26 cellular contexts compared by ENCODE assay signal in the genomic region with DNA sequence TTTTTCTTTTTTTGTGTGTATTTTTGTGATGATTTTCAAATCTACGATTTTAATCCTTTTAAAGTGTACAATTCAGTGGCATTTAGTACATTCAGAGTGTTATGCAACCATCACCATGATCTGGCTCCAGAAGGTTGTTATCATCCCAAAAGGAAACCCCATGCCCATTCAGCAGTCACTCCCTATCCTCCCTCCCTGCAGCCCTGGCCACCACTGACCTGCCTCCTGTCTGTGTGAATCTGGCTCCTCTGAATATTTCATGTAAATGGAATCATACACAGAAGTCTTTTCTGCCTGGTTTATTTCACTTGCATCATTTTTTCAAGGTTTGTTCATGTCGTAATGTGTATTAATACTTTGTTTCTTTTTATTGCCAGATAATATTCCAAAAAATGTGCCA.
"Had no signal": no experiment of that assay in that cellular context is flagged by ENCODE, and none has a peak within 500 bp of the region (broad histone marks: within the 10 kb centered on the region; RNA-seq: fewer than 3 reads in every experiment).

No MANE protein-coding gene starts in this region.

- H3K27ac Mint-ChIP-seq: memory B cell; natural killer cell treated with Interleukin-12 subunit alpha and Interleukin-12 subunit beta and Interleukin-15 and Interleukin-18, amount 100 ng/mL, for 72 hours; stimulated activated naive CD8-positive, alpha-beta T cell treated with anti-CD3 and anti-CD28 coated beads, Interleukin-15, amount 100 ng/mL, for 72 hours had no signal

- H3K9me3 ChIP-seq: gastroesophageal sphincter, heart left ventricle, neutrophil, pancreas, tibial nerve, upper lobe of right lung, uterus had no signal

- H3K9me3 Mint-ChIP-seq: memory B cell; natural killer cell treated with Interleukin-12 subunit alpha and Interleukin-12 subunit beta and Interleukin-15 and Interleukin-18, amount 100 ng/mL, for 72 hours; neural crest cell; stimulated activated naive CD8-positive, alpha-beta T cell treated with anti-CD3 and anti-CD28 coated beads, Interleukin-15, amount 100 ng/mL, for 72 hours had no signal

- H3K27me3 Mint-ChIP-seq: memory B cell; natural killer cell treated with Interleukin-12 subunit alpha and Interleukin-12 subunit beta and Interleukin-15 and Interleukin-18, amount 100 ng/mL, for 72 hours; stimulated activated naive CD8-positive, alpha-beta T cell treated with anti-CD3 and anti-CD28 coated beads, Interleukin-15, amount 100 ng/mL, for 72 hours had no signal

- H3K4me3 ChIP-seq: dorsolateral prefrontal cortex, gastroesophageal sphincter, heart left ventricle, hepatocyte, lung, pancreas, smooth muscle cell, tibial nerve, upper lobe of right lung, uterus had no signal

- H3K27me3 ChIP-seq: dorsolateral prefrontal cortex, foreskin keratinocyte, gastroesophageal sphincter, heart left ventricle, hepatocyte, neutrophil, pancreas, tibial nerve, upper lobe of right lung, uterus had no signal

- H3K4me3 Mint-ChIP-seq: memory B cell; natural killer cell treated with Interleukin-12 subunit alpha and Interleukin-12 subunit beta and Interleukin-15 and Interleukin-18, amount 100 ng/mL, for 72 hours; neural crest cell; stimulated activated naive CD8-positive, alpha-beta T cell treated with anti-CD3 and anti-CD28 coated beads, Interleukin-15, amount 100 ng/mL, for 72 hours had no signal

- H3K4me1 Mint-ChIP-seq: neural crest cell had no signal

- DNase-seq: dorsolateral prefrontal cortex; effector CD4-positive, alpha-beta T cell; foreskin keratinocyte; heart left ventricle; kidney; pancreas; retina; stimulated activated CD4-positive, alpha-beta T cell treated with anti-CD3 and anti-CD28 coated beads, Interleukin-12 subunit alpha, Interleukin-12 subunit beta, amount 100 ng/mL, for 4 hours; stimulated activated CD4-positive, alpha-beta T cell treated with anti-CD3 and anti-CD28 coated beads, Interleukin-1b, Interleukin-23, amount 100 ng/mL, for 48 hours; stimulated activated CD4-positive, alpha-beta T cell treated with anti-CD3 and anti-CD28 coated beads, Interleukin-4, amount 100 ng/mL, for 1 hour; stimulated activated CD8-positive, alpha-beta memory T cell treated with anti-CD3 and anti-CD28 coated beads, Interleukin-4, amount 100 ng/mL, for 48 hours; stimulated activated naive CD4-positive, alpha-beta T cell; stimulated activated naive CD8-positive, alpha-beta T cell treated with anti-CD3 and anti-CD28 coated beads, Interleukin-15, amount 100 ng/mL, for 72 hours; upper lobe of right lung; uterus had no signal

- H3K4me1 ChIP-seq: foreskin keratinocyte, uterus had no signal

- H3K36me3 Mint-ChIP-seq: natural killer cell treated with Interleukin-12 subunit alpha and Interleukin-12 subunit beta and Interleukin-15 and Interleukin-18, amount 100 ng/mL, for 72 hours had no signal

- H3K36me3 ChIP-seq: neutrophil, pancreas, upper lobe of right lung, uterus had no signal

- H3K27ac ChIP-seq: dorsolateral prefrontal cortex, foreskin keratinocyte, heart left ventricle, hepatocyte, neutrophil, pancreas, upper lobe of right lung, uterus had no signal

- ATAC-seq: foreskin keratinocyte; gastroesophageal sphincter; heart left ventricle; left lobe of liver; natural killer cell treated with Interleukin-12 subunit alpha and Interleukin-12 subunit beta and Interleukin-15 and Interleukin-18, amount 100 ng/mL, for 72 hours; pancreas; sciatic nerve; stimulated activated naive CD8-positive, alpha-beta T cell treated with anti-CD3 and anti-CD28 coated beads, Interleukin-15, amount 100 ng/mL, for 72 hours; upper lobe of right lung had no signal
